In the genomic region with DNA sequence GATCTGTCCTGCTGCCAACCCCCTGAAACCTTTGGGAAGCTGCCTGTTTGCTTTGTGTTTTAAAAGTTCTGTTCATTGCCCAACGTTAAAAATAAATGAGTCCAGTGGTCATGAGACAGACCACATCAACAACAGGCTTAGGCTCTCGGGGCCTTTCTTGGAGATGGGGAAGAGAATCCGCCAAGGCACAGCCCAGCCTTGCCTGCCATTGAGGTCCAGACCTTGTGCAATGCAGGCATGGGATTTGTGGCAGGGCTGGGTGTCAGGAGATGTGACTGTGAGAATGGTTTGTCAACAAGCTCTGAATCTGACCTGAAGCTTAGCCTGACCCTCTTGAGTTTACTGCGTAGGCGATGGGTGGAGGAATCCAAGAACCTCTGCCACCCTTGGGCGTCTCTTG, we compare ENCODE assay signal across 16 cellular contexts. TPM values are rescaled to one million over a fixed set of nuclear protein-coding genes. Genes with fewer than 3 reads are reported as not detected.
A peak's percentile ranks its signal among the peaks of the same experiment; 100 is the strongest.
DNase-seq lines count a peak whose midpoint lies in the region; ATAC-seq, FAIRE-seq and TF ChIP-seq lines count a peak whose summit lies in the region.
"Had no signal": no experiment of that assay in that cellular context is flagged by ENCODE, and none has a peak within 500 bp of the region (broad histone marks: within the 10 kb centered on the region; RNA-seq: fewer than 3 reads in every experiment).

No MANE protein-coding gene starts in this region.

- TF ChIP-seq CTCF in fibroblast of the aortic adventitia (IDR thresholded peaks at IDR 0.05; ENCODE audit: insufficient read depth, low read length) (no peak), type B pancreatic cell (conservative IDR thresholded peaks at IDR 0.05) (no peak), D721Med (IDR thresholded peaks at IDR 0.05; ENCODE audit: insufficient read depth, missing control alignments) (no peak)

- WGBS in right cardiac atrium = 79% methylated on average over 6 of the region's 6 CpGs

- H3K27me3 Mint-ChIP-seq in type B pancreatic cell = no peaks in the 10 kb centered on the region
- H3K27me3 Mint-ChIP-seq: CD4-positive, alpha-beta memory T cell had no signal

- peak overlapping the region; percentile 8 for H3K27ac Mint-ChIP-seq in type B pancreatic cell

- H3K4me3 Mint-ChIP-seq in type B pancreatic cell = no peak overlapping the region

- H3K36me3 Mint-ChIP-seq in type B pancreatic cell = peaks cover 8% of the 10 kb centered on the region
- H3K36me3 Mint-ChIP-seq: CD4-positive, alpha-beta memory T cell had no signal

- H3K9me3 Mint-ChIP-seq in type B pancreatic cell = no peaks in the 10 kb centered on the region
- H3K9me3 Mint-ChIP-seq: CD4-positive, alpha-beta memory T cell had no signal

- FAIRE-seq in D721Med (lab: Jason Lieb, UNC) = no peak
- FAIRE-seq: G401.6 had no signal

- peaks cover 13% of the 10 kb centered on the region for H3K4me1 ChIP-seq in right cardiac atrium (ENCODE audit: control insufficient read depth, insufficient read depth, low read length)

- no peak for ATAC-seq in right cardiac atrium
- no peak for ATAC-seq in Right ventricle myocardium inferior
- ATAC-seq in sciatic nerve = peak; percentile 68

- DNase-seq in right cardiac atrium = peak in 2 of 3 donors; percentile 35 to 58
- no peak for DNase-seq in Right ventricle myocardium inferior (ENCODE audit: missing footprints)
- DNase-seq in fibroblast of the aortic adventitia (ENCODE audit: low read depth) = no peak
- DNase-seq in sciatic nerve (ENCODE audit: low spot score) = no peak
- no peak for DNase-seq in type B pancreatic cell (ENCODE audit: extremely low spot score, unreplicated experiment)
- no peak for DNase-seq in D721Med (ENCODE audit: insufficient read length, low spot score)
- no peak for DNase-seq in inferior parietal cortex (ENCODE audit: extremely low spot score)
- no peak for DNase-seq in head of caudate nucleus
- DNase-seq: 8988T; CD4-positive, alpha-beta memory T cell; DMS79 treated with DMSO at 0.1 percent for 48 hours; GOT3; KBM-7; NCI-H1092 treated with DMSO at 0.1 percent for 48 hours; NCI-H524 had no signal

- H3K4me1 Mint-ChIP-seq in type B pancreatic cell (ENCODE audit: unreplicated experiment) = peaks cover 33% of the 10 kb centered on the region

- no peak overlapping the region for H3K27ac ChIP-seq in right cardiac atrium (ENCODE audit: low read length)

- intact Hi-C loops in right cardiac atrium (cut with DNase I) = loop anchor here in 1 of 4 donors (10.0 kb wide), 1 partner anchor 88 kb away; no protein-coding TSS in a partner anchor
- intact Hi-C loops in Right ventricle myocardium inferior (cut with DNase I) = no loop called here
- intact Hi-C loops in sciatic nerve (cut with DNase I) = no loop called here
- intact Hi-C loops in head of caudate nucleus (cut with DNase I) = no loop called here

- H3K4me3 ChIP-seq in right cardiac atrium (ENCODE audit: low read length) = no peak overlapping the region
- peak overlapping the region; percentile 17 for H3K4me3 ChIP-seq in fibroblast of the aortic adventitia (ENCODE audit: low read depth, low read length)

- H3K27me3 ChIP-seq in right cardiac atrium (ENCODE audit: control insufficient read depth, insufficient read depth) = no peaks in the 10 kb centered on the region

- H3K9me3 ChIP-seq in right cardiac atrium (ENCODE audit: control insufficient read depth, low read length) = no peaks in the 10 kb centered on the region

RNA-seq across cellular contexts. Expression of gene SPSB1, which starts 4.2 kb away (rescaled TPM):
- total RNA-seq in right cardiac atrium (10 to 100 TPM; 15.5 to 24.0 (median 18.0) TPM), Right ventricle myocardium inferior (16.5 TPM), fibroblast of the aortic adventitia (ENCODE audit: low replicate concordance) (18.2 and 37.6 TPM in 2 replicates), sciatic nerve (20.1 TPM), type B pancreatic cell (ENCODE audit: low replicate concordance) (5.6 and 17.4 TPM in 2 replicates)
- polyA plus RNA-seq in right cardiac atrium = 16.5 TPM

Comparison
In these comparisons a context has a peak if more than half of its experiments do, and no peak if none do; other contexts are left out.
1. DNase-seq: peak in right cardiac atrium (2 of 3); none in Right ventricle myocardium inferior (single experiment), fibroblast of the aortic adventitia (single experiment), sciatic nerve (single experiment), type B pancreatic cell (single experiment), D721Med (single experiment), inferior parietal cortex (single experiment) and head of caudate nucleus (0 of 42).